8 cellular contexts compared by ENCODE assay signal in genomic region chr3:147361671-147362420, GRCh38. TPM values are rescaled to one million over a fixed set of nuclear protein-coding genes. Genes with fewer than 3 reads are reported as not detected.
DNase-seq lines count a peak whose midpoint lies in the region; ATAC-seq and TF ChIP-seq lines count a peak whose summit lies in the region.

No MANE protein-coding gene starts in this region.

- H2AFZ ChIP-seq in neural progenitor cell (replicated peaks), result no peak overlapping the region

- H3K27ac Mint-ChIP-seq in brain (peak overlapping the region in 4 of 5 experiments; percentile 64 to 96 (median 86)), neural progenitor cell (peak overlapping the region; percentile 97)

- H3K4me2 ChIP-seq in neural progenitor cell, result peak overlapping the region; percentile 77

- peak overlapping the region; percentile 62 to 81 (median 73) for H3K4me3 Mint-ChIP-seq in brain
- H3K4me3 Mint-ChIP-seq in neural progenitor cell, result peak overlapping the region; percentile 70

- no peaks in the 10 kb centered on the region for H3K9me3 ChIP-seq in neural progenitor cell (ENCODE audit: low read depth)

- peaks cover 100% of the 10 kb centered on the region for H3K27me3 ChIP-seq in neural progenitor cell

- peaks cover 43% of the 10 kb centered on the region for H3K4me1 Mint-ChIP-seq in brain
- peaks cover 90% of the 10 kb centered on the region for H3K4me1 Mint-ChIP-seq in neural progenitor cell

- TF ChIP-seq CTCF in GM10266 (IDR thresholded peaks at IDR 0.05; ENCODE audit: control insufficient read depth, insufficient read depth, low read depth, missing control alignments) (peak; percentile 74), brain (conservative IDR thresholded peaks at IDR 0.05) (peak; percentile 61 to 88), neural progenitor cell (IDR thresholded peaks at IDR 0.05) (peak; percentile 95), coronary artery (IDR thresholded peaks at IDR 0.05) (no peak)

- ATAC-seq in HG02884 (IDR thresholded peaks at IDR 0.05; ENCODE audit: unreplicated experiment), result peak; percentile 58

- H4K20me1 ChIP-seq in neural progenitor cell (ENCODE audit: low read depth), result peaks cover 34% of the 10 kb centered on the region

- H3F3A ChIP-seq in neural progenitor cell (ENCODE audit: low read depth), result peaks cover 29% of the 10 kb centered on the region

- H3K27me3 Mint-ChIP-seq in brain, result peaks cover 94% of the 10 kb centered on the region
- peaks cover 20% of the 10 kb centered on the region for H3K27me3 Mint-ChIP-seq in neural progenitor cell (ENCODE audit: insufficient read depth, low read depth)

- H3K79me2 ChIP-seq in neural progenitor cell (ENCODE audit: low read depth), result no peaks in the 10 kb centered on the region

- H3K36me3 Mint-ChIP-seq in brain (no peaks in the 10 kb centered on the region), neural progenitor cell (peaks cover 5% of the 10 kb centered on the region)

- peaks cover 30% of the 10 kb centered on the region for H3K4me1 ChIP-seq in neural progenitor cell

- H3K9me3 Mint-ChIP-seq in brain (peaks cover 0 to 13% (median 4%) of the 10 kb centered on the region in 5 experiments), neural progenitor cell (peaks cover 4% of the 10 kb centered on the region)

- no peak overlapping the region for H3K27ac ChIP-seq in neural progenitor cell
- no peak overlapping the region for H3K27ac ChIP-seq in coronary artery

- H3K4me3 ChIP-seq in neural progenitor cell (peak overlapping the region; percentile 25), coronary artery (no peak overlapping the region)

- no peaks in the 10 kb centered on the region for H3K36me3 ChIP-seq in neural progenitor cell

- no peak overlapping the region for H3K9ac ChIP-seq in neural progenitor cell

- peak; percentile 33 for DNase-seq in AG08396 (ENCODE audit: low spot score)
- DNase-seq in GM10266 (ENCODE audit: extremely low spot score), result peak; percentile 53
- DNase-seq in NCI-H526 (lab: John Stamatoyannopoulos, UW), result peak; percentile 33 to 62
- peak; percentile 81 for DNase-seq in neural progenitor cell (ENCODE audit: low spot score)
- no peak for DNase-seq in foreskin melanocyte
- no peak for DNase-seq in coronary artery (ENCODE audit: low spot score)

RNA-seq across cellular contexts. Expression of gene ZIC4, which starts 44.5 kb away (rescaled TPM):
- 0.49 TPM for polyA plus RNA-seq in brain (ENCODE audit: insufficient read depth, low read depth, low replicate concordance)
- 0.25 and 0.64 TPM in 2 replicates for total RNA-seq in neural progenitor cell (ENCODE audit: low replicate concordance)

RNA-seq across cellular contexts. Expression of gene ZIC1, which starts 47.3 kb away (rescaled TPM):
- 13.4 TPM for polyA plus RNA-seq in brain (ENCODE audit: insufficient read depth, low read depth, low replicate concordance)
- 0.56 and 0.84 TPM in 2 replicates for total RNA-seq in neural progenitor cell (ENCODE audit: low replicate concordance)

Comparison
In these comparisons a context has a peak if more than half of its experiments do, and no peak if none do; other contexts are left out.
1. DNase-seq: peak in AG08396 (single experiment), GM10266 (single experiment), NCI-H526 (2 of 2) and neural progenitor cell (single experiment); none in foreskin melanocyte (single experiment) and coronary artery (single experiment).